In the genomic region with DNA sequence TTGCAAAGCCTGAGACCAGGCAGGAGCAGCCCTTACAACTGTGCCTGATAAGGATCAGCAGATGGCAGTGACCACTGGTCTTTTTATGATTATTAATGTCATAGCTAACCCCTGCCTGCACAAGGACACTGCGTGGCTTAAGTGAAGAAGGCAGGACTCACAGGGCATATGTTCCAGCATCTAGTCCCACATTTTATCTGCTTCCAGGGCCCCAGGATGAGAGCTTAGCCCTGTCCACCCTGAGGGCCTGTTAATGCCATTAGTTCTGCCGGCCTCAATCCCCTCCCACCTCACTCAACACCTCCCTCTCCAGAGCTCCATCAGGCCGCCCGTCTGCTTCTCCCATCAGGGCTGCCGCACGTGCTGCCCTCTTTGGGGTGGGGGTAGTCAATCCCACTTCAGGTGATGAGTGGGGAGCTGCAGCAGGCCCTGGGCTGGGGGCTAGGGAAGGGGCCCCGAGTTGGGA, we compare ENCODE assay signal across 20 cellular contexts. TPM values are rescaled to one million over a fixed set of nuclear protein-coding genes. Genes with fewer than 3 reads are reported as not detected.
DNase-seq lines count a peak whose midpoint lies in the region; ATAC-seq, FAIRE-seq and TF ChIP-seq lines count a peak whose summit lies in the region.
"Had no signal": no experiment of that assay in that cellular context is flagged by ENCODE, and none has a peak within 500 bp of the region (broad histone marks: within the 10 kb centered on the region; RNA-seq: fewer than 3 reads in every experiment).

No MANE protein-coding gene starts in this region.

- CTCF ChIA-PET in CD4-positive, alpha-beta memory T cell (lab: Charles Lee; ENCODE audit: partially characterized antibody), result interaction anchor here (0.8 to 1.1 kb wide), 2 partner anchors 12 to 83 kb away, joined by 3 read pairs; no protein-coding TSS in a partner anchor
- CTCF ChIA-PET in H1 (lab: Charles Lee; ENCODE audit: partially characterized antibody), result interaction anchor here (0.7 to 1.6 kb wide), 5 partner anchors 15 to 233 kb away, joined by 3 to 5 read pairs (median 3); no protein-coding TSS in a partner anchor

- H3K4me1 ChIP-seq in CD4-positive, alpha-beta memory T cell (ENCODE audit: insufficient read depth, low read length), result peaks cover 11% of the 10 kb centered on the region
- H3K4me1 ChIP-seq in H1 (replicated peaks in 1 of 4; ENCODE audit: control insufficient read depth in 3 of 4, insufficient read depth in 4 of 4, low read length in 3 of 4), result no peaks in the 10 kb centered on the region
- H3K4me1 ChIP-seq in neural progenitor cell, result peaks cover 4% of the 10 kb centered on the region
- H3K4me1 ChIP-seq: BLaER1 had no signal

- TF ChIP-seq RAD21 in H1 (IDR thresholded peaks at IDR 0.05 in 1 of 2, conservative IDR thresholded peaks at IDR 0.05 in 1 of 2; ENCODE audit: low read depth in 2 of 2, low read length in 2 of 2), result no peak

- no peaks in the 10 kb centered on the region for H3K36me3 ChIP-seq in CD4-positive, alpha-beta memory T cell (ENCODE audit: insufficient read depth, low read length)
- H3K36me3 ChIP-seq in H1 (ENCODE audit: control insufficient read depth in 2 of 4, insufficient read depth in 4 of 4, low read length in 3 of 4), result no peaks in the 10 kb centered on the region
- no peaks in the 10 kb centered on the region for H3K36me3 ChIP-seq in neural progenitor cell
- H3K36me3 ChIP-seq: BLaER1 had no signal

- H2BK15ac ChIP-seq in H1 (ENCODE audit: low read length), result 0 out of 2 replicates have a peak overlapping the region, but pooled peaks have one; percentile 50

- no peak overlapping the region for H3K23ac ChIP-seq in H1 (ENCODE audit: insufficient read length)

- H3K27me3 ChIP-seq in CD4-positive, alpha-beta memory T cell (ENCODE audit: insufficient read depth, low read length), result no peaks in the 10 kb centered on the region
- H3K27me3 ChIP-seq in H1 (replicated peaks in 1 of 4; ENCODE audit: control insufficient read depth in 3 of 4, extremely low read depth in 1 of 4, insufficient read depth in 3 of 4, low read length in 3 of 4) (no peaks in the 10 kb centered on the region), neural progenitor cell (no peaks in the 10 kb centered on the region)

- no peaks in the 10 kb centered on the region for H3K9me3 ChIP-seq in CD4-positive, alpha-beta memory T cell (ENCODE audit: control insufficient read depth in 1 of 2, low read length in 2 of 2)
- H3K9me3 ChIP-seq in H1 (ENCODE audit: insufficient read depth in 2 of 2, low read depth in 1 of 2, low read length in 1 of 2), result 0 out of 4 replicates have a peak, but pooled peaks cover 0 to 4% of the 10 kb centered on the region in 2 experiments
- H3K9me3 ChIP-seq in neural progenitor cell (ENCODE audit: low read depth), result no peaks in the 10 kb centered on the region

- H3K27ac ChIP-seq in CD4-positive, alpha-beta memory T cell (ENCODE audit: low read depth, low read length), result no peak overlapping the region
- H3K27ac ChIP-seq in H1 (ENCODE audit: low read depth, low read length), result no peak overlapping the region
- no peak overlapping the region for H3K27ac ChIP-seq in neural progenitor cell
- H3K27ac ChIP-seq: BLaER1 had no signal

- peak overlapping the region in 4 of 7 donors; percentile 23 to 60 (median 42) for H3K27ac Mint-ChIP-seq in CD4-positive, alpha-beta memory T cell
- H3K27ac Mint-ChIP-seq in neural progenitor cell, result peak overlapping the region; percentile 46
- H3K27ac Mint-ChIP-seq: CD8-positive, alpha-beta T cell had no signal

- no peaks in the 10 kb centered on the region for H3K9me3 Mint-ChIP-seq in CD4-positive, alpha-beta memory T cell
- no peaks in the 10 kb centered on the region for H3K9me3 Mint-ChIP-seq in neural progenitor cell
- H3K9me3 Mint-ChIP-seq: CD8-positive, alpha-beta T cell had no signal

- no peaks in the 10 kb centered on the region for H3K23me2 ChIP-seq in H1 (ENCODE audit: low read depth, low read length)

- no peak for TF ChIP-seq CTCF in H1 (IDR thresholded peaks at IDR 0.05; ENCODE audit: control extremely low read depth in 1 of 3, insufficient read depth in 1 of 3, low read depth in 1 of 3, low read length in 3 of 3)
- no peak for TF ChIP-seq CTCF in neural progenitor cell (IDR thresholded peaks at IDR 0.05)

- FAIRE-seq in H1 (lab: Jason Lieb, UNC), result no peak
- FAIRE-seq: A204.1, GM12878, GM19239, HTR-8/SVneo had no signal

- no peak overlapping the region for H3K4me3 ChIP-seq in CD4-positive, alpha-beta memory T cell (ENCODE audit: low read length in 2 of 2)
- H3K4me3 ChIP-seq in H1 (ENCODE audit: extremely low read depth in 1 of 4, insufficient read depth in 2 of 4, low read depth in 3 of 4, low read length in 4 of 4) (no peak overlapping the region), neural progenitor cell (no peak overlapping the region)
- H3K4me3 ChIP-seq: BLaER1, GM12878 had no signal

- no peak overlapping the region for H4K8ac ChIP-seq in H1 (ENCODE audit: extremely low read depth, insufficient read depth, low read length)

- TF ChIP-seq EP300 in H1 (IDR thresholded peaks at IDR 0.05; ENCODE audit: borderline replicate concordance in 1 of 2, low read depth in 2 of 2, low read length in 2 of 2), result no peak

- H2BK12ac ChIP-seq in H1 (ENCODE audit: low read depth, low read length), result no peak overlapping the region

- TF ChIP-seq POLR2A in H1 (IDR thresholded peaks at IDR 0.05; ENCODE audit: control extremely low read depth in 1 of 2, low read depth in 2 of 2, low read length in 2 of 2), result no peak

- no peak overlapping the region for H3K9ac ChIP-seq in H1 (replicated peaks in 1 of 4; ENCODE audit: extremely low read depth in 1 of 4, low read depth in 3 of 4, low read length in 3 of 4)
- H3K9ac ChIP-seq in neural progenitor cell, result no peak overlapping the region
- H3K9ac ChIP-seq: BLaER1 had no signal

- intact Hi-C loops in CD4-positive, alpha-beta memory T cell (cut with micrococcal nuclease), result no loop called here

- no peak overlapping the region for H3K56ac ChIP-seq in H1 (replicated peaks; ENCODE audit: insufficient read length, low read depth, low read length)

- no peak overlapping the region for H2BK5ac ChIP-seq in H1 (ENCODE audit: low read depth, low read length)

- H4K20me1 ChIP-seq in H1 (replicated peaks in 1 of 2; ENCODE audit: control insufficient read depth in 1 of 2, insufficient read depth in 2 of 2, low read length in 2 of 2) (no peaks in the 10 kb centered on the region), neural progenitor cell (ENCODE audit: low read depth) (no peaks in the 10 kb centered on the region)
- H4K20me1 ChIP-seq: BLaER1 had no signal

- no peaks in the 10 kb centered on the region for H3K79me2 ChIP-seq in H1 (ENCODE audit: control insufficient read depth in 1 of 2, insufficient read depth in 2 of 2, low read length in 2 of 2)
- H3K79me2 ChIP-seq in neural progenitor cell (ENCODE audit: low read depth), result no peaks in the 10 kb centered on the region

- H3K4ac ChIP-seq in H1 (replicated peaks; ENCODE audit: insufficient read length, low read depth, low read length), result no peak overlapping the region

- H3K4me1 Mint-ChIP-seq in CD4-positive, alpha-beta memory T cell, result peaks cover 8 to 19% (median 15%) of the 10 kb centered on the region in 4 donors
- H3K4me1 Mint-ChIP-seq in neural progenitor cell, result peaks cover 33% of the 10 kb centered on the region

- no peak overlapping the region for H4K5ac ChIP-seq in H1 (ENCODE audit: insufficient read length, low read depth, low read length)

- H3K18ac ChIP-seq in H1 (ENCODE audit: extremely low read depth, low read length), result no peak overlapping the region

- no peaks in the 10 kb centered on the region for H3K36me3 Mint-ChIP-seq in CD4-positive, alpha-beta memory T cell
- H3K36me3 Mint-ChIP-seq in neural progenitor cell, result no peaks in the 10 kb centered on the region
- H3K36me3 Mint-ChIP-seq: CD8-positive, alpha-beta T cell had no signal

- 74% methylated on average over 7 of the region's 7 CpGs; no CpG with 5 or more reads in 1 of the 2 experiments for WGBS in H1 (ENCODE audit: extremely low coverage in 1 of 2, insufficient coverage in 1 of 2, insufficient read length in 1 of 2, insufficient replicate concordance in 2 of 2, low coverage in 1 of 2, low lambda C conversion rate in 2 of 2, missing lambda C conversion rate in 1 of 2), 2 experiments

- no peak for ATAC-seq in HG02588 (IDR thresholded peaks at IDR 0.05; ENCODE audit: unreplicated experiment)
- ATAC-seq: CD8-positive, alpha-beta T cell; GM12878; HCT116 had no signal

- H3F3A ChIP-seq in neural progenitor cell (ENCODE audit: low read depth), result no peaks in the 10 kb centered on the region

- no peak overlapping the region for H3K14ac ChIP-seq in H1 (ENCODE audit: insufficient read length)

- no peak overlapping the region for H2BK20ac ChIP-seq in H1 (ENCODE audit: low read length)

- H3K27me3 Mint-ChIP-seq in CD4-positive, alpha-beta memory T cell, result no peaks in the 10 kb centered on the region
- H3K27me3 Mint-ChIP-seq in neural progenitor cell (ENCODE audit: insufficient read depth, low read depth), result peaks cover 6% of the 10 kb centered on the region

- H3K79me1 ChIP-seq in H1 (ENCODE audit: low read depth, low read length), result no peaks in the 10 kb centered on the region

- H2AFZ ChIP-seq in H1 (ENCODE audit: low read length) (no peak overlapping the region), neural progenitor cell (replicated peaks) (no peak overlapping the region)

- no peak overlapping the region for H2AK5ac ChIP-seq in H1 (ENCODE audit: low read depth, low read length)

- H3K4me3 Mint-ChIP-seq in CD4-positive, alpha-beta memory T cell, result no peak overlapping the region
- peak overlapping the region; percentile 18 for H3K4me3 Mint-ChIP-seq in neural progenitor cell
- H3K4me3 Mint-ChIP-seq: CD8-positive, alpha-beta T cell had no signal

- H3K4me2 ChIP-seq in H1 (ENCODE audit: insufficient read depth in 1 of 2, low read depth in 2 of 2, low read length in 2 of 2) (no peak overlapping the region), neural progenitor cell (no peak overlapping the region)
- H3K4me2 ChIP-seq: BLaER1 had no signal

- no peak overlapping the region for H4K91ac ChIP-seq in H1 (replicated peaks; ENCODE audit: insufficient read length, low read length)

- POLR2A ChIA-PET in CD4-positive, alpha-beta memory T cell (lab: Charles Lee; ENCODE audit: partially characterized antibody), result interaction anchor here (1.5 kb wide), 1 partner anchor 12 kb away, joined by 7 read pairs; no protein-coding TSS in a partner anchor
- POLR2A ChIA-PET in H1 (lab: Charles Lee; ENCODE audit: partially characterized antibody), result no interaction called here

- DNase-seq in CD4-positive, alpha-beta memory T cell, result no peak
- DNase-seq in NCI-H82 treated with DMSO at 0.1 percent for 48 hours (lab: John Stamatoyannopoulos, UW; ENCODE audit: unreplicated experiment) (peak; percentile 83), H1 (ENCODE audit: low read depth in 1 of 2, low spot score in 2 of 2) (no peak), neural progenitor cell (ENCODE audit: low spot score) (peak; percentile 26), hepatic stellate cell (ENCODE audit: low spot score) (no peak), NOMO-1 treated with DMSO at 0.1 percent for 48 hours (lab: John Stamatoyannopoulos, UW; ENCODE audit: unreplicated experiment) (no peak)
- DNase-seq: Calu3; CD8-positive, alpha-beta T cell; IMR-90; NCI-H1417; NCI-H187; OCI-M1; Right ventricle myocardium superior had no signal

- H2BK120ac ChIP-seq in H1 (replicated peaks; ENCODE audit: low read depth, low read length), result no peak overlapping the region

RNA-seq across cellular contexts. Expression of gene TSPAN18, which starts 33.1 kb away (rescaled TPM):
- 10 to 100 TPM; 17.1 to 19.3 TPM for total RNA-seq in CD4-positive, alpha-beta memory T cell
- polyA plus RNA-seq in CD4-positive, alpha-beta memory T cell, result 10 to 100 TPM in 1 of 2 donors, 1 to 10 TPM in 1; 7.3 to 48.6 TPM
- 8.8 and 10.2 TPM in 2 replicates for total RNA-seq in H1 (2021; fragmentation: NEBNext Ultra II Directional; extraction: Animal tissue kit (Norgen Biotek cat#: 25700))
- polyA plus RNA-seq in H1 (2011; rRNA removed), result 5.2 and 7.0 TPM in 2 replicates
- 2.8 TPM for polyA plus RNA-seq in H1 (2011; cell fraction: cytosol; rRNA removed)
- 5.7 TPM for polyA plus RNA-seq in H1 (2011; cell fraction: nucleus; rRNA removed)
- polyA plus RNA-seq in H1 (2012, experiment 1 of 2), result 9.6 to 10.3 TPM (median 10.0 TPM) in 4 replicates
- 8.6 TPM for polyA plus RNA-seq in H1 (2012, experiment 2 of 2)
- polyA plus RNA-seq in H1 (2013, experiment 1 of 2), result 14.5 TPM
- polyA plus RNA-seq in H1 (2013, experiment 2 of 2), result 15.6 TPM
- polyA minus RNA-seq in H1 (2011; rRNA and poly(A)+ RNA removed), result 4.0 and 5.8 TPM in 2 replicates
- polyA minus RNA-seq in H1 (2011; cell fraction: cytosol; rRNA and poly(A)+ RNA removed), result 2.6 TPM
- 6.3 TPM for polyA minus RNA-seq in H1 (2011; cell fraction: nucleus; rRNA and poly(A)+ RNA removed)
- total RNA-seq in neural progenitor cell (ENCODE audit: low replicate concordance), result 16.5 and 33.0 TPM in 2 replicates
- total RNA-seq: Calu3 had no signal

Comparison
In these comparisons a context has a peak if more than half of its experiments do, and no peak if none do; other contexts are left out.
1. DNase-seq: peak in NCI-H82 treated with DMSO at 0.1 percent for 48 hours (single experiment) and neural progenitor cell (single experiment); none in CD4-positive, alpha-beta memory T cell (0 of 5), H1 (0 of 2), hepatic stellate cell (single experiment) and NOMO-1 treated with DMSO at 0.1 percent for 48 hours (single experiment).